Comparison of ENCODE assay signal across 11 cellular contexts in genomic region chr22:45413013-45413367, GRCh38. TPM values are rescaled to one million over a fixed set of nuclear protein-coding genes. Genes with fewer than 3 reads are reported as not detected.
DNase-seq lines count a peak whose midpoint lies in the region; ATAC-seq, FAIRE-seq and TF ChIP-seq lines count a peak whose summit lies in the region.
"Had no signal": no experiment of that assay in that cellular context is flagged by ENCODE, and none has a peak within 500 bp of the region (broad histone marks: within the 10 kb centered on the region; RNA-seq: fewer than 3 reads in every experiment).

No MANE protein-coding gene starts in this region.

- CTCF ChIA-PET in activated CD4-positive, alpha-beta T cell treated with anti-CD3 and anti-CD28 coated beads for 36 hours (lab: Charles Lee): interaction anchor here (0.5 to 1.0 kb wide), 2 partner anchors 82 to 102 kb away, joined by 3 to 4 read pairs; no protein-coding TSS in a partner anchor

- no peak for FAIRE-seq in D721Med (lab: Jason Lieb, UNC)
- FAIRE-seq: A204.1 had no signal

- H3K4me1 ChIP-seq in left lung (peaks cover 8% of the 10 kb centered on the region in 2 donors), stomach (peaks cover 13 to 18% (median 15%) of the 10 kb centered on the region in 4 donors)

- 88 to 94% (median 91%) methylated on average over 27 of the region's 27 CpGs for WGBS in stomach, 5 donors

- H3K4me1 Mint-ChIP-seq in activated CD4-positive, alpha-beta T cell treated with anti-CD3 and anti-CD28 coated beads for 36 hours: peaks cover 10% of the 10 kb centered on the region
- peaks cover 13% of the 10 kb centered on the region for H3K4me1 Mint-ChIP-seq in activated T-helper 1 cell treated with anti-CD3 and anti-CD28 coated beads, Interleukin-12 subunit alpha, Interleukin-12 subunit beta, Interleukin-2, Interleukin-4 antibody, amounts not matched to agents 30 ng/mL and 10 ng/mL and 1 ng/mL, durations not matched to agents 14 hours and 24 hours and 36 hours (ENCODE audit: low read depth)

- H3K4me3 ChIP-seq in left lung: peak overlapping the region; percentile 30 to 49
- H3K4me3 ChIP-seq in stomach: peak overlapping the region; percentile 47 to 57 (median 48)

- no peak for DNase-seq in activated CD4-positive, alpha-beta T cell treated with anti-CD3 and anti-CD28 coated beads for 36 hours
- DNase-seq in activated CD4-positive, alpha-beta T cell treated with anti-CD3 and anti-CD28 coated beads for 1 hour: no peak
- no peak for DNase-seq in activated T-helper 1 cell treated with anti-CD3 and anti-CD28 coated beads, Interleukin-12 subunit alpha, Interleukin-12 subunit beta, Interleukin-2, Interleukin-4 antibody, amounts not matched to agents 30 ng/mL and 10 ng/mL and 1 ng/mL, durations not matched to agents 14 hours and 24 hours and 36 hours (ENCODE audit: low spot score)
- DNase-seq in left lung (peak in 1 of 2 donors; percentile 83), stomach (no peak), D721Med (ENCODE audit: insufficient read length, low spot score) (no peak)
- DNase-seq: cortex of kidney had no signal

- no peaks in the 10 kb centered on the region for H3K9me3 ChIP-seq in left lung
- H3K9me3 ChIP-seq in stomach: no peaks in the 10 kb centered on the region

- peaks cover 5% of the 10 kb centered on the region for H3K36me3 Mint-ChIP-seq in activated CD4-positive, alpha-beta T cell treated with anti-CD3 and anti-CD28 coated beads for 36 hours (ENCODE audit: low read depth)
- peaks cover 3% of the 10 kb centered on the region for H3K36me3 Mint-ChIP-seq in activated T-helper 1 cell treated with anti-CD3 and anti-CD28 coated beads, Interleukin-12 subunit alpha, Interleukin-12 subunit beta, Interleukin-2, Interleukin-4 antibody, amounts not matched to agents 30 ng/mL and 10 ng/mL and 1 ng/mL, durations not matched to agents 14 hours and 24 hours and 36 hours (ENCODE audit: low read depth)

- H3K27me3 ChIP-seq in left lung: peaks cover 0 to 13% of the 10 kb centered on the region in 2 donors
- H3K27me3 ChIP-seq in stomach: peaks cover 0 to 10% (median 0%) of the 10 kb centered on the region in 3 donors

- TF ChIP-seq CTCF in left lung (IDR thresholded peaks at IDR 0.05) (no peak), stomach (IDR thresholded peaks at IDR 0.05) (no peak), D721Med (IDR thresholded peaks at IDR 0.05; ENCODE audit: insufficient read depth, missing control alignments) (no peak)

- H3K27ac Mint-ChIP-seq in activated CD4-positive, alpha-beta T cell treated with anti-CD3 and anti-CD28 coated beads for 36 hours: no peak overlapping the region
- peak overlapping the region; percentile 84 for H3K27ac Mint-ChIP-seq in activated T-helper 1 cell treated with anti-CD3 and anti-CD28 coated beads, Interleukin-12 subunit alpha, Interleukin-12 subunit beta, Interleukin-2, Interleukin-4 antibody, amounts not matched to agents 30 ng/mL and 10 ng/mL and 1 ng/mL, durations not matched to agents 14 hours and 24 hours and 36 hours

- no peak for TF ChIP-seq POLR2A in stomach (IDR thresholded peaks at IDR 0.05)

- H3K27ac ChIP-seq in left lung: no peak overlapping the region
- H3K27ac ChIP-seq in stomach: no peak overlapping the region

- intact Hi-C loops in activated CD4-positive, alpha-beta T cell treated with anti-CD3 and anti-CD28 coated beads for 36 hours (cut with DNase I, micrococcal nuclease): loop anchor here in 1 of 2 experiments (1.0 kb wide), 4 partner anchors 22 to 194 kb away; partner anchors contain the start of gene FAM118A
- intact Hi-C loops in activated T-helper 1 cell treated with anti-CD3 and anti-CD28 coated beads, Interleukin-12 subunit alpha, Interleukin-12 subunit beta, Interleukin-2, Interleukin-4 antibody, amounts not matched to agents 30 ng/mL and 10 ng/mL and 1 ng/mL, durations not matched to agents 14 hours and 24 hours and 36 hours (cut with micrococcal nuclease): loop anchor here (1.0 to 10.0 kb wide), 3 partner anchors 95 to 248 kb away; partner anchors contain the start of gene NUP50
- intact Hi-C loops in left lung (cut with DNase I) (no loop called here), stomach (cut with DNase I; ENCODE audit: low total_unique reads) (no loop called here)

- H3K9me3 Mint-ChIP-seq in activated CD4-positive, alpha-beta T cell treated with anti-CD3 and anti-CD28 coated beads for 36 hours (ENCODE audit: low read depth): no peaks in the 10 kb centered on the region
- H3K9me3 Mint-ChIP-seq in activated T-helper 1 cell treated with anti-CD3 and anti-CD28 coated beads, Interleukin-12 subunit alpha, Interleukin-12 subunit beta, Interleukin-2, Interleukin-4 antibody, amounts not matched to agents 30 ng/mL and 10 ng/mL and 1 ng/mL, durations not matched to agents 14 hours and 24 hours and 36 hours: no peaks in the 10 kb centered on the region

- POLR2A ChIA-PET in activated CD4-positive, alpha-beta T cell treated with anti-CD3 and anti-CD28 coated beads for 36 hours (lab: Charles Lee): no interaction called here

- H3K27me3 Mint-ChIP-seq in activated CD4-positive, alpha-beta T cell treated with anti-CD3 and anti-CD28 coated beads for 36 hours: peaks cover 8% of the 10 kb centered on the region
- no peaks in the 10 kb centered on the region for H3K27me3 Mint-ChIP-seq in activated T-helper 1 cell treated with anti-CD3 and anti-CD28 coated beads, Interleukin-12 subunit alpha, Interleukin-12 subunit beta, Interleukin-2, Interleukin-4 antibody, amounts not matched to agents 30 ng/mL and 10 ng/mL and 1 ng/mL, durations not matched to agents 14 hours and 24 hours and 36 hours (ENCODE audit: insufficient read depth)

- H3K36me3 ChIP-seq in left lung (no peaks in the 10 kb centered on the region), stomach (no peaks in the 10 kb centered on the region)

- no peak for TF ChIP-seq EP300 in stomach (IDR thresholded peaks at IDR 0.05)

- peak overlapping the region; percentile 35 for H3K4me3 Mint-ChIP-seq in activated CD4-positive, alpha-beta T cell treated with anti-CD3 and anti-CD28 coated beads for 36 hours
- peak overlapping the region; percentile 62 for H3K4me3 Mint-ChIP-seq in activated T-helper 1 cell treated with anti-CD3 and anti-CD28 coated beads, Interleukin-12 subunit alpha, Interleukin-12 subunit beta, Interleukin-2, Interleukin-4 antibody, amounts not matched to agents 30 ng/mL and 10 ng/mL and 1 ng/mL, durations not matched to agents 14 hours and 24 hours and 36 hours

- ATAC-seq in activated CD4-positive, alpha-beta T cell treated with anti-CD3 and anti-CD28 coated beads for 36 hours: no peak
- no peak for ATAC-seq in left lung
- ATAC-seq in HG03432 (IDR thresholded peaks at IDR 0.05; ENCODE audit: unreplicated experiment): no peak
- ATAC-seq in GM21360 (IDR thresholded peaks at IDR 0.05; ENCODE audit: unreplicated experiment): no peak

RNA-seq across cellular contexts. Expression of gene SMC1B, which starts 0.4 kb away (rescaled TPM):
- under 1 TPM; 0.62 to 0.67 TPM for total RNA-seq in activated CD4-positive, alpha-beta T cell treated with anti-CD3 and anti-CD28 coated beads for 36 hours
- total RNA-seq in activated T-helper 1 cell treated with anti-CD3 and anti-CD28 coated beads, Interleukin-12 subunit alpha, Interleukin-12 subunit beta, Interleukin-2, Interleukin-4 antibody, amounts not matched to agents 30 ng/mL and 10 ng/mL and 1 ng/mL, durations not matched to agents 14 hours and 24 hours and 36 hours: 0.44 and 0.83 TPM in 2 replicates
- total RNA-seq in left lung (under 1 TPM; 0.10 to 0.15 TPM), stomach (not detected)
- polyA plus RNA-seq in stomach: under 1 TPM in 1 of 3 donors, not detected in 2; 0.05 TPM
- total RNA-seq: sciatic nerve had no signal

RNA-seq across cellular contexts. Expression of gene RIBC2, which starts 0.5 kb away (rescaled TPM):
- total RNA-seq in activated CD4-positive, alpha-beta T cell treated with anti-CD3 and anti-CD28 coated beads for 36 hours: 1 to 10 TPM; 6.3 to 7.8 TPM
- total RNA-seq in activated T-helper 1 cell treated with anti-CD3 and anti-CD28 coated beads, Interleukin-12 subunit alpha, Interleukin-12 subunit beta, Interleukin-2, Interleukin-4 antibody, amounts not matched to agents 30 ng/mL and 10 ng/mL and 1 ng/mL, durations not matched to agents 14 hours and 24 hours and 36 hours: 10.6 and 12.6 TPM in 2 replicates
- total RNA-seq in left lung (1 to 10 TPM; 4.3 to 4.5 TPM), stomach (10 to 100 TPM in 1 of 5 donors, 1 to 10 TPM in 1, under 1 TPM in 2, not detected in 1; 0.45 to 13.0 (median 2.9) TPM)
- polyA plus RNA-seq in stomach: under 1 TPM; 0.56 to 0.88 (median 0.76) TPM
